In genomic region chr1:208207388-208208131, GRCh38 we compare ENCODE assay signal across 10 cellular contexts. TPM values are rescaled to one million over a fixed set of nuclear protein-coding genes. Genes with fewer than 3 reads are reported as not detected.
DNase-seq lines count a peak whose midpoint lies in the region; ATAC-seq and TF ChIP-seq lines count a peak whose summit lies in the region.
"Had no signal": no experiment of that assay in that cellular context is flagged by ENCODE, and none has a peak within 500 bp of the region (broad histone marks: within the 10 kb centered on the region; RNA-seq: fewer than 3 reads in every experiment).

No MANE protein-coding gene starts in this region.

- in situ Hi-C loops in astrocyte of the cerebellum (cut with HindIII; ENCODE audit: low sequenced_read_pairs) = no loop called here

- H3K4me3 Mint-ChIP-seq in activated T-helper 17 cell treated with anti-CD3 and anti-CD28 coated beads, Interleukin-2, amount 50 U/mL, for 72 hours = no peak overlapping the region
- H3K4me3 Mint-ChIP-seq: B cell had no signal

- peak overlapping the region; percentile 40 to 42 for H3K27ac ChIP-seq in uterus

- TF ChIP-seq CTCF in astrocyte of the cerebellum (IDR thresholded peaks at IDR 0.05; ENCODE audit: low read depth, low read length, missing control alignments) (no peak), uterus (IDR thresholded peaks at IDR 0.05) (no peak)

- no peaks in the 10 kb centered on the region for H3K27me3 ChIP-seq in uterus

- no peak for ATAC-seq in activated T-helper 17 cell treated with anti-CD3 and anti-CD28 coated beads, Interleukin-2, amount 50 U/mL, for 72 hours (replicated peaks)
- ATAC-seq in GM19463 (IDR thresholded peaks at IDR 0.05; ENCODE audit: unreplicated experiment) = no peak

- H3K27me3 Mint-ChIP-seq in activated T-helper 17 cell treated with anti-CD3 and anti-CD28 coated beads, Interleukin-2, amount 50 U/mL, for 72 hours = peaks cover 4% of the 10 kb centered on the region
- H3K27me3 Mint-ChIP-seq: B cell had no signal

- H3K9me3 ChIP-seq in uterus = no peaks in the 10 kb centered on the region

- H3K9me3 Mint-ChIP-seq in activated T-helper 17 cell treated with anti-CD3 and anti-CD28 coated beads, Interleukin-2, amount 50 U/mL, for 72 hours = no peaks in the 10 kb centered on the region
- H3K9me3 Mint-ChIP-seq: activated T-helper 2 cell treated with anti-CD3 and anti-CD28 coated beads, Interferon-gamma antibody, Interleukin-2, Interleukin-4, amounts not matched to agents 10 μg/mL and 5 μg/mL and 100 μg/mL, durations not matched to agents 14 hours and 24 hours and 36 hours had no signal

- no peaks in the 10 kb centered on the region for H3K36me3 Mint-ChIP-seq in activated T-helper 17 cell treated with anti-CD3 and anti-CD28 coated beads, Interleukin-2, amount 50 U/mL, for 72 hours (ENCODE audit: low read depth)

- H3K4me3 ChIP-seq in astrocyte of the cerebellum (ENCODE audit: low read depth, low read length) (no peak overlapping the region), uterus (no peak overlapping the region)

- no peak overlapping the region for H3K27ac Mint-ChIP-seq in activated T-helper 17 cell treated with anti-CD3 and anti-CD28 coated beads, Interleukin-2, amount 50 U/mL, for 72 hours
- H3K27ac Mint-ChIP-seq: activated T-helper 2 cell treated with anti-CD3 and anti-CD28 coated beads, Interferon-gamma antibody, Interleukin-2, Interleukin-4, amounts not matched to agents 10 μg/mL and 5 μg/mL and 100 μg/mL, durations not matched to agents 14 hours and 24 hours and 36 hours; B cell had no signal

- H3K4me1 ChIP-seq in uterus = no peaks in the 10 kb centered on the region

- intact Hi-C loops in uterus (cut with DNase I; ENCODE audit: low total_unique reads) = no loop called here

- TF ChIP-seq POLR2A in uterus (IDR thresholded peaks at IDR 0.05) = no peak

- H3K36me3 ChIP-seq in uterus = no peaks in the 10 kb centered on the region

- no peaks in the 10 kb centered on the region for H3K4me1 Mint-ChIP-seq in activated T-helper 17 cell treated with anti-CD3 and anti-CD28 coated beads, Interleukin-2, amount 50 U/mL, for 72 hours
- H3K4me1 Mint-ChIP-seq: B cell had no signal

- DNase-seq in NOMO-1 (lab: John Stamatoyannopoulos, UW; ENCODE audit: unreplicated experiment in 2 of 2) = peak; percentile 3 to 52
- DNase-seq in NOMO-1 treated with dmso at 0.1 percent for 144 hours (lab: John Stamatoyannopoulos, UW; ENCODE audit: unreplicated experiment) = no peak
- DNase-seq in astrocyte of the cerebellum (ENCODE audit: low read depth) = peak; percentile 88
- peak; percentile 93 for DNase-seq in kidney tubule cell (ENCODE audit: low spot score)
- peak in 1 of 2 donors; percentile 50 for DNase-seq in uterus
- DNase-seq in activated CD8-positive, alpha-beta memory T cell treated with anti-CD3 and anti-CD28 coated beads, Interleukin-2, amount 50 U/mL, for 4 hours = no peak

RNA-seq across cellular contexts. Expression of gene PLXNA2, which starts 36.6 kb away (rescaled TPM):
- total RNA-seq in uterus = 10 to 100 TPM in 2 of 4 donors, 1 to 10 TPM in 2; 5.4 to 94.5 (median 9.5) TPM
- under 1 TPM in 1 of 2 donors, not detected in 1; 0.09 TPM for total RNA-seq in activated T-helper 17 cell treated with anti-CD3 and anti-CD28 coated beads, Interleukin-2, amount 50 U/mL, for 72 hours

Comparison
In these comparisons a context has a peak if more than half of its experiments do, and no peak if none do; other contexts are left out.
1. DNase-seq: peak in NOMO-1 (2 of 2), astrocyte of the cerebellum (single experiment) and kidney tubule cell (single experiment); none in NOMO-1 treated with dmso at 0.1 percent for 144 hours (single experiment) and activated CD8-positive, alpha-beta memory T cell treated with anti-CD3 and anti-CD28 coated beads, Interleukin-2, amount 50 U/mL, for 4 hours (single experiment).
2. RNA of gene PLXNA2, which starts 36.6 kb away (total RNA-seq): 5.4 to 94.5 TPM in uterus; 0.09 TPM in activated T-helper 17 cell treated with anti-CD3 and anti-CD28 coated beads, Interleukin-2, amount 50 U/mL, for 72 hours; every median in the first group is over 4 times any median in the second.